ENCODE assay signal across 13 cellular contexts in genomic region chr6:10585232-10585887, GRCh38.
DNase-seq lines count a peak whose midpoint lies in the region; FAIRE-seq and TF ChIP-seq lines count a peak whose summit lies in the region.
"Had no signal": no experiment of that assay in that cellular context is flagged by ENCODE, and none has a peak within 500 bp of the region (broad histone marks: within the 10 kb centered on the region; RNA-seq: fewer than 3 reads in every experiment).

No MANE protein-coding gene starts in this region.

- H3K36me3 Mint-ChIP-seq in CD14-positive monocyte: peaks cover 24 to 29% of the 10 kb centered on the region in 2 donors
- H3K36me3 Mint-ChIP-seq in endodermal cell (ENCODE audit: low read depth): no peaks in the 10 kb centered on the region

- no peaks in the 10 kb centered on the region for H3K27me3 ChIP-seq in MG63
- H3K27me3 ChIP-seq in endodermal cell (ENCODE audit: control insufficient read depth, insufficient read depth, low read length, poor library complexity, severe bottlenecking): no peaks in the 10 kb centered on the region
- H3K27me3 ChIP-seq: tibial nerve had no signal

- H3K27ac Mint-ChIP-seq in CD14-positive monocyte (peak overlapping the region in 4 of 7 donors; percentile 13 to 66 (median 30)), endodermal cell (peak overlapping the region; percentile 89)

- 8 to 17% methylated on average over 10 to 13 of the region's 13 CpGs for WGBS in endodermal cell (ENCODE audit: insufficient coverage in 1 of 2, insufficient read length in 1 of 2), 2 experiments

- no peak overlapping the region for H3K27ac ChIP-seq in endodermal cell (ENCODE audit: low read depth, low read length)
- H3K27ac ChIP-seq: gastrocnemius medialis, tibial nerve had no signal

- FAIRE-seq in urothelium cell line (lab: Jason Lieb, UNC): no peak
- FAIRE-seq: colon had no signal

- H3K9ac ChIP-seq in endodermal cell (ENCODE audit: extremely low read depth, low read length, poor library complexity, severe bottlenecking): peak overlapping the region; percentile 74

- H3K4me1 Mint-ChIP-seq in CD14-positive monocyte (peaks cover 23% of the 10 kb centered on the region), endodermal cell (peaks cover 44% of the 10 kb centered on the region)

- no peak overlapping the region for H3K4me3 Mint-ChIP-seq in CD14-positive monocyte
- H3K4me3 Mint-ChIP-seq in endodermal cell: no peak overlapping the region

- no peaks in the 10 kb centered on the region for H3K36me3 ChIP-seq in MG63
- H3K36me3 ChIP-seq in endodermal cell (ENCODE audit: control insufficient read depth, insufficient read depth, low read length): no peaks in the 10 kb centered on the region
- H3K36me3 ChIP-seq: gastrocnemius medialis, tibial nerve had no signal

- peaks cover 0 to 2% (median 1%) of the 10 kb centered on the region in 3 donors for H3K27me3 Mint-ChIP-seq in CD14-positive monocyte (ENCODE audit: low read depth in 3 of 3)
- H3K27me3 Mint-ChIP-seq in endodermal cell (ENCODE audit: insufficient read depth): no peaks in the 10 kb centered on the region

- H3K4me1 ChIP-seq in endodermal cell (ENCODE audit: control insufficient read depth, insufficient read depth, low read length): peaks cover 13% of the 10 kb centered on the region
- H3K4me1 ChIP-seq: gastrocnemius medialis, tibial nerve had no signal

- H3K4me3 ChIP-seq in MG63: no peak overlapping the region
- peak overlapping the region; percentile 87 for H3K4me3 ChIP-seq in endodermal cell (ENCODE audit: low read length)
- H3K4me3 ChIP-seq: gastrocnemius medialis, tibial nerve had no signal

- H3K9me3 ChIP-seq in MG63: no peaks in the 10 kb centered on the region
- H3K9me3 ChIP-seq in endodermal cell (ENCODE audit: control insufficient read depth, low read length): no peaks in the 10 kb centered on the region
- H3K9me3 ChIP-seq: gastrocnemius medialis, tibial nerve had no signal

- intact Hi-C loops in CD14-positive monocyte (cut with micrococcal nuclease): no loop called here

- H3K9me3 Mint-ChIP-seq in CD14-positive monocyte (peaks cover 0 to 2% (median 0%) of the 10 kb centered on the region in 7 donors), endodermal cell (no peaks in the 10 kb centered on the region)

- DNase-seq in CD14-positive monocyte (ENCODE audit: low spot score): no peak
- DNase-seq in MG63: peak; percentile 16
- DNase-seq in endodermal cell: peak; percentile 91
- peak; percentile 92 for DNase-seq in islet precursor cell
- DNase-seq in urothelium cell line (ENCODE audit: low spot score): no peak
- DNase-seq in stimulated activated CD8-positive, alpha-beta memory T cell treated with anti-CD3 and anti-CD28 coated beads, Interleukin-4, amount 100 ng/mL, for 48 hours: no peak
- no peak for DNase-seq in SK-N-DZ (ENCODE audit: low spot score)
- no peak for DNase-seq in activated naive CD4-positive, alpha-beta T cell treated with anti-CD3 and anti-CD28 coated beads, Interleukin-2, amount 50 U/mL, for 16 hours
- DNase-seq: activated effector memory CD4-positive, alpha-beta T cell treated with anti-CD3 and anti-CD28 coated beads, Interleukin-2, amount 50 U/mL, for 16 hours; gastrocnemius medialis; NCI-H82 had no signal

- TF ChIP-seq CTCF in CD14-positive monocyte (IDR thresholded peaks at IDR 0.05) (no peak), endodermal cell (conservative IDR thresholded peaks at IDR 0.05) (no peak)

Comparison
In these comparisons a context has a peak if more than half of its experiments do, and no peak if none do; other contexts are left out.
1. DNase-seq: peak in MG63 (single experiment), endodermal cell (single experiment) and islet precursor cell (single experiment); none in CD14-positive monocyte (single experiment), urothelium cell line (single experiment), stimulated activated CD8-positive, alpha-beta memory T cell treated with anti-CD3 and anti-CD28 coated beads, Interleukin-4, amount 100 ng/mL, for 48 hours (single experiment), SK-N-DZ (single experiment) and activated naive CD4-positive, alpha-beta T cell treated with anti-CD3 and anti-CD28 coated beads, Interleukin-2, amount 50 U/mL, for 16 hours (single experiment).